28 cellular contexts compared by ENCODE assay signal in the genomic region with DNA sequence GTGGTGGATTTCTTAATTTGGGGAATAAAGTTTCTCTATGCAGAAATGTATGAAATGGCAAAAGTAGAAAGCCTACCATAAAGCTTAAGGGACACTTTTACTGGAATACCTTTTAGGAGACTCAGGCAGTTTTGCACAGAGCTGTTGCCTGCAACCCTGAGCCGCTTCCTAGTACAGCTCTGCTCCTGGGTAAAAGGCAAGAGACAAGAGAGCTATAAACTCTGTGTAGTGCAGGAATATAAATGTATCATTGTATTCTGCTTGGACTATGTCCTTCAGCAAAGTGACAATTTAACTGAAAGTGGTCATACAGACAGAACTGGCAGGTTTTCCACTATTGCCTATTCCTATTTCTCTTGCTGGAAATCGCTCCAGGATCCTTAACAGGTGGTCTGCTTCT.
DNase-seq lines count a peak whose midpoint lies in the region; ATAC-seq, FAIRE-seq and TF ChIP-seq lines count a peak whose summit lies in the region.
"Had no signal": no experiment of that assay in that cellular context is flagged by ENCODE, and none has a peak within 500 bp of the region (broad histone marks: within the 10 kb centered on the region; RNA-seq: fewer than 3 reads in every experiment).

No MANE protein-coding gene starts in this region.

- peak overlapping the region; percentile 47; the same call in 2 of the 3 replicates for H3K4me2 ChIP-seq in A549
- H3K4me2 ChIP-seq: BLaER1 treated with 17β-estradiol and CSF1 and Interleukin-3, amounts not matched to agents 10 nM and 100 nM had no signal

- no peak for TF ChIP-seq EP300 in A549 (IDR thresholded peaks at IDR 0.05)

- no peak for TF ChIP-seq RAD21 in A549 (conservative IDR thresholded peaks at IDR 0.05 in 1 of 2, IDR thresholded peaks at IDR 0.05 in 1 of 2)

- peaks cover 15% of the 10 kb centered on the region for H3K4me1 Mint-ChIP-seq in nephron
- H3K4me1 Mint-ChIP-seq: CD14-positive monocyte; CD8-positive, alpha-beta memory T cell had no signal

- peaks cover 5% of the 10 kb centered on the region for H3K27me3 Mint-ChIP-seq in nephron (ENCODE audit: low read depth)
- H3K27me3 Mint-ChIP-seq: CD4-positive, alpha-beta T cell; CD8-positive, alpha-beta memory T cell had no signal

- H3K4me3 Mint-ChIP-seq in nephron = no peak overlapping the region
- H3K4me3 Mint-ChIP-seq: CD14-positive monocyte; CD4-positive, alpha-beta T cell; CD8-positive, alpha-beta memory T cell; HFFc6 had no signal

- TF ChIP-seq POLR2A in A549 (IDR thresholded peaks at IDR 0.05; ENCODE audit: low read length) = no peak

- H3K27ac Mint-ChIP-seq in nephron = peak overlapping the region in 2 of 3 experiments; percentile 14 to 42
- H3K27ac Mint-ChIP-seq: CD14-positive monocyte; CD4-positive, alpha-beta T cell; CD8-positive, alpha-beta memory T cell; HFFc6 had no signal

- CTCF ChIA-PET in A549 (lab: Yijun Ruan, JAX) (interaction anchor here (0.6 to 1.3 kb wide), 4 partner anchors 12 to 55 kb away, joined by 3 to 4 read pairs (median 3); no protein-coding TSS in a partner anchor), RWPE1 (lab: Yijun Ruan, JAX) (interaction anchor here (0.6 kb wide), 1 partner anchor 13 kb away, joined by 3 read pairs; no protein-coding TSS in a partner anchor)

- DNase-seq in A549 (ENCODE audit: low read depth in 1 of 2, low spot score in 1 of 2) (no peak), left colon (peak; percentile 35), small intestine (peak; percentile 10), RWPE1 (ENCODE audit: low spot score) (no peak), NCI-H2081 treated with DMSO at 0.1 percent for 48 hours (lab: John Stamatoyannopoulos, UW) (no peak), heart right ventricle (no peak), NOMO-1 (lab: John Stamatoyannopoulos, UW; ENCODE audit: unreplicated experiment in 2 of 2) (no peak)
- DNase-seq: ACHN; AML-193; BE2C; CD4-positive, alpha-beta T cell; CD8-positive, alpha-beta memory T cell; DMS 273 treated with DMSO at 0.1 percent for 48 hours; DMS79; EL; GDM1; GOT3; HFFc6 had no signal

- no peaks in the 10 kb centered on the region for H3K36me3 Mint-ChIP-seq in nephron (ENCODE audit: low read depth)
- H3K36me3 Mint-ChIP-seq: CD14-positive monocyte; CD8-positive, alpha-beta memory T cell had no signal

- H3K4me3 ChIP-seq in A549 (no peak overlapping the region), small intestine (ENCODE audit: low read depth in 1 of 2, low read length in 2 of 2) (no peak overlapping the region), heart right ventricle (no peak overlapping the region)
- H3K4me3 ChIP-seq: BLaER1 treated with 17β-estradiol and CSF1 and Interleukin-3, amounts not matched to agents 10 nM and 100 nM; HAP-1 had no signal

- H3K9me3 ChIP-seq in A549 = no peaks in the 10 kb centered on the region
- no peaks in the 10 kb centered on the region for H3K9me3 ChIP-seq in small intestine (ENCODE audit: control insufficient read depth, low read depth)
- H3K9me3 ChIP-seq in heart right ventricle = no peaks in the 10 kb centered on the region
- H3K9me3 ChIP-seq: BE2C; BLaER1 treated with 17β-estradiol and CSF1 and Interleukin-3, amounts not matched to agents 10 nM and 100 nM; HAP-1 had no signal

- 80% methylated on average over 2 of the region's 2 CpGs for WGBS in A549 (ENCODE audit: missing lambda C conversion rate)
- 13 to 44% (median 21%) methylated on average over 2 of the region's 2 CpGs for WGBS in small intestine, 3 donors
- 73 to 77% methylated on average over 2 of the region's 2 CpGs for WGBS in heart right ventricle, 2 donors

- H3K9me3 Mint-ChIP-seq in nephron = no peaks in the 10 kb centered on the region
- H3K9me3 Mint-ChIP-seq: CD4-positive, alpha-beta T cell; HFFc6 had no signal

- intact Hi-C loops in left colon (cut with DNase I, micrococcal nuclease) (no loop called here), heart right ventricle (cut with DNase I) (no loop called here)

- H3K4me1 ChIP-seq in A549 = peaks cover 31% of the 10 kb centered on the region
- H3K4me1 ChIP-seq in small intestine (ENCODE audit: control insufficient read depth in 2 of 2, insufficient read depth in 1 of 2, low read depth in 1 of 2, low read length in 1 of 2) = no peaks in the 10 kb centered on the region
- H3K4me1 ChIP-seq in heart right ventricle = no peaks in the 10 kb centered on the region
- H3K4me1 ChIP-seq: BE2C; BLaER1 treated with 17β-estradiol and CSF1 and Interleukin-3, amounts not matched to agents 10 nM and 100 nM; HAP-1 had no signal

- no peaks in the 10 kb centered on the region for H3K27me3 ChIP-seq in small intestine (ENCODE audit: control insufficient read depth in 2 of 2, insufficient read depth in 2 of 2, low read length in 2 of 2)
- H3K27me3 ChIP-seq in heart right ventricle = no peaks in the 10 kb centered on the region
- H3K27me3 ChIP-seq: BE2C; BLaER1 treated with 17β-estradiol and CSF1 and Interleukin-3, amounts not matched to agents 10 nM and 100 nM had no signal

- no peaks in the 10 kb centered on the region for H3K36me3 ChIP-seq in small intestine (ENCODE audit: control insufficient read depth in 2 of 2, insufficient read depth in 2 of 2, low read length in 2 of 2)
- no peaks in the 10 kb centered on the region for H3K36me3 ChIP-seq in heart right ventricle
- H3K36me3 ChIP-seq: BE2C; BLaER1 treated with 17β-estradiol and CSF1 and Interleukin-3, amounts not matched to agents 10 nM and 100 nM; HAP-1 had no signal

- no peak for FAIRE-seq in A549 (lab: Jason Lieb, UNC)
- FAIRE-seq in small intestine (lab: Jason Lieb, UNC) = no peak
- FAIRE-seq: A204.1, D721Med, GM12891, GM18507, H54 had no signal

- ATAC-seq in A549 = peak in 1 of 2 experiments; percentile 44; a peak in 1 of 6 replicates
- peak; percentile 94 for ATAC-seq in left colon
- no peak for ATAC-seq in heart right ventricle

- POLR2A ChIA-PET in A549 (lab: Yijun Ruan, JAX) = no interaction called here
- POLR2A ChIA-PET in RWPE1 (lab: Yijun Ruan, JAX; ENCODE audit: low non-redundant PET) = no interaction called here

- H3K27ac ChIP-seq in A549 (peak overlapping the region; percentile 44 to 45; a peak in 5 of 6 replicates), small intestine (ENCODE audit: low read depth in 1 of 2, low read length in 1 of 2) (no peak overlapping the region), RWPE1 (no peak overlapping the region), heart right ventricle (no peak overlapping the region)
- H3K27ac ChIP-seq: 22Rv1; BLaER1 treated with 17β-estradiol and CSF1 and Interleukin-3, amounts not matched to agents 10 nM and 100 nM had no signal

- TF ChIP-seq CTCF in A549 (IDR thresholded peaks at IDR 0.05) (no peak), nephron (IDR thresholded peaks at IDR 0.05; ENCODE audit: unreplicated experiment in 3 of 3) (no peak), RWPE1 (conservative IDR thresholded peaks at IDR 0.05; ENCODE audit: low read depth) (no peak), heart right ventricle (IDR thresholded peaks at IDR 0.05) (no peak)

TF ChIP-seq in A549, 52 proteins besides CTCF, POLR2A, EP300 and RAD21 (continues in another document):
- TF ChIP-seq KDM1A (IDR thresholded peaks at IDR 0.05; ENCODE audit: low read depth) (no peak), HES2 (IDR thresholded peaks at IDR 0.05) (no peak), MAFK (IDR thresholded peaks at IDR 0.05; ENCODE audit: partially characterized antibody) (no peak), HOXB13 (CRISPR knock-in tag; IDR thresholded peaks at IDR 0.05; ENCODE audit: low read depth) (no peak), HDAC2 (IDR thresholded peaks at IDR 0.05) (no peak), KDM5A (IDR thresholded peaks at IDR 0.05) (no peak), TFCP2L1 (CRISPR knock-in tag; IDR thresholded peaks at IDR 0.05) (no peak), POLR2AphosphoS2 (conservative IDR thresholded peaks at IDR 0.05; ENCODE audit: low read length) (no peak), ESRRA (IDR thresholded peaks at IDR 0.05; ENCODE audit: borderline replicate concordance, low read length) (no peak), RCOR1 (IDR thresholded peaks at IDR 0.05; ENCODE audit: low read depth, low read length) (no peak), NFE2L2 (conservative IDR thresholded peaks at IDR 0.05; ENCODE audit: low read length) (no peak), HOXB5 (CRISPR knock-in tag; IDR thresholded peaks at IDR 0.05) (no peak), ZC3H11A (IDR thresholded peaks at IDR 0.05) (no peak), RNF2 (IDR thresholded peaks at IDR 0.05; ENCODE audit: borderline replicate concordance, low read depth) (no peak)
- TF ChIP-seq, protein P1, sequence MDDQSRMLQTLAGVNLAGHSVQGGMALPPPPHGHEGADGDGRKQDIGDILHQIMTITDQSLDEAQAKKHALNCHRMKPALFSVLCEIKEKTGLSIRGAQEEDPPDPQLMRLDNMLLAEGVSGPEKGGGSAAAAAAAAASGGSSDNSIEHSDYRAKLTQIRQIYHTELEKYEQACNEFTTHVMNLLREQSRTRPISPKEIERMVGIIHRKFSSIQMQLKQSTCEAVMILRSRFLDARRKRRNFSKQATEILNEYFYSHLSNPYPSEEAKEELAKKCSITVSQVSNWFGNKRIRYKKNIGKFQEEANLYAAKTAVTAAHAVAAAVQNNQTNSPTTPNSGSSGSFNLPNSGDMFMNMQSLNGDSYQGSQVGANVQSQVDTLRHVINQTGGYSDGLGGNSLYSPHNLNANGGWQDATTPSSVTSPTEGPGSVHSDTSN (IDR thresholded peaks at IDR 0.05) = no peak
- TF ChIP-seq, protein P2, sequence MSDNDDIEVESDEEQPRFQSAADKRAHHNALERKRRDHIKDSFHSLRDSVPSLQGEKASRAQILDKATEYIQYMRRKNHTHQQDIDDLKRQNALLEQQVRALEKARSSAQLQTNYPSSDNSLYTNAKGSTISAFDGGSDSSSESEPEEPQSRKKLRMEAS (IDR thresholded peaks at IDR 0.05) = no peak

Comparison
In these comparisons a context has a peak if more than half of its experiments do, and no peak if none do; other contexts are left out.
1. DNase-seq: peak in left colon (2 of 2) and small intestine (single experiment); none in A549 (0 of 2), RWPE1 (single experiment), NCI-H2081 treated with DMSO at 0.1 percent for 48 hours (single experiment), heart right ventricle (0 of 2) and NOMO-1 (0 of 2).
2. H3K27ac ChIP-seq: peak in A549 (2 of 2); none in small intestine (0 of 2), RWPE1 (single experiment) and heart right ventricle (0 of 10).